In the genomic region with DNA sequence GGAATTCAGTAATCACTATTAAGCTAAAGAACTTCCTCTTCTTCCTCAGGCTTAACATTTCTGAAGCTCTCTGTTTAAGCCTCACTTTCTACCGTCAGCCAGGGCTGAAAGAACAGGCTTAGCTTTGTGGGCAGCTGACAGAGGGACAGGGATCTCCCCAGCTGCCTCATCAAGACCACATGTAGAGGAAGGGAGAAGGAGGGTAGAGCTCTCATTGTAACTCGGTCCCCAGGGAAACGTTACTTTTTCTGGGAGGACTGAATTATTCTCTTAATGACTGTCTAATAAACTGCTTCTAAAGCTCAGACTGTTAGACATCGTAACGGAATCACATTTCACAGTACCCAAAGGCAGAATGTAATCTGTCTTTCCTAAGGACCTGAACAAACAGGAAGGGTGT, we compare ENCODE assay signal across 11 cellular contexts.
DNase-seq lines count a peak whose midpoint lies in the region; ATAC-seq, FAIRE-seq and TF ChIP-seq lines count a peak whose summit lies in the region.
"Had no signal": no experiment of that assay in that cellular context is flagged by ENCODE, and none has a peak within 500 bp of the region (broad histone marks: within the 10 kb centered on the region; RNA-seq: fewer than 3 reads in every experiment).

No MANE protein-coding gene starts in this region.

- H3K4me1 ChIP-seq in astrocyte (ENCODE audit: insufficient read depth, low read length) = no peaks in the 10 kb centered on the region
- H3K4me1 ChIP-seq: colonic mucosa had no signal

- H3K27ac Mint-ChIP-seq in astrocyte (ENCODE audit: unreplicated experiment) = peak overlapping the region; percentile 27

- peaks cover 6% of the 10 kb centered on the region for H3K4me1 Mint-ChIP-seq in astrocyte (ENCODE audit: low read depth, unreplicated experiment)

- no peak overlapping the region for H2AFZ ChIP-seq in astrocyte (ENCODE audit: low read depth, low read length)

- H3K27me3 Mint-ChIP-seq in astrocyte (ENCODE audit: low read depth, unreplicated experiment) = no peaks in the 10 kb centered on the region

- ATAC-seq in HG03103 (IDR thresholded peaks at IDR 0.05; ENCODE audit: low read depth, unreplicated experiment) (peak; percentile 32), GM19397 (IDR thresholded peaks at IDR 0.05; ENCODE audit: unreplicated experiment) (no peak), HG03139 (IDR thresholded peaks at IDR 0.05; ENCODE audit: unreplicated experiment) (no peak)

- FAIRE-seq in astrocyte (lab: Jason Lieb, UNC) = no peak
- FAIRE-seq: GM19239 had no signal

- H3K36me3 ChIP-seq in astrocyte (ENCODE audit: insufficient read depth, low read length) = no peaks in the 10 kb centered on the region
- H3K36me3 ChIP-seq: colonic mucosa had no signal

- TF ChIP-seq CTCF in GM20000 (IDR thresholded peaks at IDR 0.05; ENCODE audit: extremely low read depth, missing control alignments) (no peak), astrocyte (IDR thresholded peaks at IDR 0.05; ENCODE audit: insufficient read depth, low read depth, low read length) (no peak)

- H3K27ac ChIP-seq in astrocyte (ENCODE audit: low read depth, low read length) = no peak overlapping the region
- H3K27ac ChIP-seq: colonic mucosa had no signal

- H3K9ac ChIP-seq in astrocyte (ENCODE audit: low read length) = no peak overlapping the region

- no peak overlapping the region for H3K4me2 ChIP-seq in astrocyte (ENCODE audit: low read length)

- no peak overlapping the region for H3K4me3 Mint-ChIP-seq in astrocyte (ENCODE audit: unreplicated experiment)

- no peaks in the 10 kb centered on the region for H4K20me1 ChIP-seq in astrocyte (ENCODE audit: insufficient read depth, low read length)

- H3K9me3 Mint-ChIP-seq in astrocyte (ENCODE audit: unreplicated experiment) = no peaks in the 10 kb centered on the region

- H3K79me2 ChIP-seq in astrocyte (ENCODE audit: insufficient read depth, low read length) = no peaks in the 10 kb centered on the region

- H3K9me3 ChIP-seq in astrocyte (ENCODE audit: insufficient read depth, low read depth, low read length) = no peaks in the 10 kb centered on the region
- H3K9me3 ChIP-seq: colonic mucosa had no signal

- no peaks in the 10 kb centered on the region for H3K36me3 Mint-ChIP-seq in astrocyte (ENCODE audit: low read depth, unreplicated experiment)

- H3K4me3 ChIP-seq in astrocyte (ENCODE audit: insufficient read depth, low read depth, low read length) = no peak overlapping the region
- H3K4me3 ChIP-seq: colonic mucosa had no signal

- H3K27me3 ChIP-seq in astrocyte (ENCODE audit: insufficient read depth, low read length) = no peaks in the 10 kb centered on the region
- H3K27me3 ChIP-seq: colonic mucosa had no signal

- DNase-seq in GM20000 (ENCODE audit: low spot score) = peak; percentile 13
- no peak for DNase-seq in astrocyte (ENCODE audit: low read depth)
- peak; percentile 80 for DNase-seq in putamen (ENCODE audit: low spot score)
- DNase-seq in NCI-H187 treated with DMSO at 0.1 percent for 48 hours (lab: John Stamatoyannopoulos, UW) = no peak
- DNase-seq in stimulated activated naive CD4-positive, alpha-beta T cell (lab: John Stamatoyannopoulos, UW) = no peak
- DNase-seq: colonic mucosa, NCI-H345 had no signal

Comparison
In these comparisons a context has a peak if more than half of its experiments do, and no peak if none do; other contexts are left out.
1. DNase-seq: peak in GM20000 (single experiment) and putamen (single experiment); none in astrocyte (single experiment), NCI-H187 treated with DMSO at 0.1 percent for 48 hours (single experiment) and stimulated activated naive CD4-positive, alpha-beta T cell (0 of 6).